16 cellular contexts compared by ENCODE assay signal in the genomic region with DNA sequence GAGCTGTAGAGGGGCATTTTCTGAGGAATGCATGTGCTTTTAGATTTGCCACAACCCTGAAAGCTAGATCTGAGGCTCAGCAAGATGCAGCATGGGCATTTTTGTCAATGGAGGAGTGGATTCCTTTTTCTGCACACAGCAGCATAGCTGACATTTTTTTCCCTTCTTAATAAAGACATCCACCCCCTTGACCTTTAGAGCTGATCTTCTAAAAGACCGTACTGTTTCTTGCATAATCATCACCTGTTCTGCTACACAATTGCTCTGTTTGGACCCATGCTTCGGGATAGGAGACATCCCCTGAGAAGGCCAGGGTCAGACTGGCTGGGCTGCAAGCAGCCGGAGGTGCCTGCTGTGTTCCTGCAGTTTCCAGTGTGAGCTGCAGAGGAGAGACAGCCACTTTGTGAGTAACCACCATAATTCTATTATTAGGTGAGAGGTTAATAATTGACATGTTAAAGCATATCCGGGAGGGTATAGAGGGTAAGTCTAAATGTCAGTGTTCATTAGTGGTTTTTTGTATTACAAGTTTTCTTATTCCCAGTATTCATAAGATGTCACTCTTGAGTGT.
DNase-seq lines count a peak whose midpoint lies in the region; ATAC-seq and TF ChIP-seq lines count a peak whose summit lies in the region.
"Had no signal": no experiment of that assay in that cellular context is flagged by ENCODE, and none has a peak within 500 bp of the region (broad histone marks: within the 10 kb centered on the region; RNA-seq: fewer than 3 reads in every experiment).

No MANE protein-coding gene starts in this region.

- no peak overlapping the region for H3K4me2 ChIP-seq in SK-N-SH

- CTCF ChIA-PET in SK-N-SH (lab: Yijun Ruan, JAX), result interaction anchor here (0.7 to 1.9 kb wide), 4 partner anchors 14 to 225 kb away, joined by 3 to 16 read pairs (median 6); no protein-coding TSS in a partner anchor

- no peak for TF ChIP-seq RAD21 in SK-N-SH (IDR thresholded peaks at IDR 0.05; ENCODE audit: low read length)

- H3K27ac Mint-ChIP-seq in endodermal cell, result no peak overlapping the region
- H3K27ac Mint-ChIP-seq: activated naive CD8-positive, alpha-beta T cell; H9; nephron progenitor cell had no signal

- H3K36me3 Mint-ChIP-seq in endodermal cell (ENCODE audit: low read depth), result no peaks in the 10 kb centered on the region
- H3K36me3 Mint-ChIP-seq: activated naive CD8-positive, alpha-beta T cell had no signal

- TF ChIP-seq EP300 in SK-N-SH (IDR thresholded peaks at IDR 0.05; ENCODE audit: borderline replicate concordance in 1 of 2, low read depth in 1 of 2, low read length in 1 of 2), result no peak
- no peak for TF ChIP-seq EP300 in gastroesophageal sphincter (IDR thresholded peaks at IDR 0.05)

- TF ChIP-seq POLR2A in gastroesophageal sphincter (IDR thresholded peaks at IDR 0.05), result no peak

- 63% methylated on average over 3 of the region's 4 CpGs for WGBS in SK-N-SH (ENCODE audit: low lambda C conversion rate)
- WGBS in endodermal cell (ENCODE audit: insufficient coverage in 1 of 2, insufficient read length in 1 of 2), 2 experiments, result 46 to 82% methylated on average over 3 to 4 of the region's 4 CpGs
- 32 to 75% methylated on average over 1 to 4 of the region's 4 CpGs for WGBS in gastroesophageal sphincter (ENCODE audit: low coverage in 1 of 2), 2 donors

- H3K9ac ChIP-seq in SK-N-SH (no peak overlapping the region), endodermal cell (ENCODE audit: extremely low read depth, low read length, poor library complexity, severe bottlenecking) (no peak overlapping the region)

- no peak overlapping the region for H2AFZ ChIP-seq in SK-N-SH (ENCODE audit: low read depth)

- H3K27ac ChIP-seq in SK-N-SH (ENCODE audit: low read depth in 2 of 2, low read length in 1 of 2) (no peak overlapping the region), endodermal cell (ENCODE audit: low read depth, low read length) (peak overlapping the region; percentile 82), gastroesophageal sphincter (no peak overlapping the region)
- H3K27ac ChIP-seq: testis had no signal

- H3K79me2 ChIP-seq in SK-N-SH (ENCODE audit: insufficient read depth), result no peaks in the 10 kb centered on the region

- H3K9me3 Mint-ChIP-seq in endodermal cell, result peaks cover 8% of the 10 kb centered on the region
- H3K9me3 Mint-ChIP-seq: H9, nephron progenitor cell had no signal

- peaks cover 15% of the 10 kb centered on the region for H3K4me1 Mint-ChIP-seq in endodermal cell

- no peak overlapping the region for H3K4me3 Mint-ChIP-seq in endodermal cell
- H3K4me3 Mint-ChIP-seq: activated naive CD8-positive, alpha-beta T cell; H9; nephron progenitor cell had no signal

- no peaks in the 10 kb centered on the region for H3F3A ChIP-seq in SK-N-SH (replicated peaks; ENCODE audit: insufficient read depth)

- H3K9me2 ChIP-seq in SK-N-SH, result no peaks in the 10 kb centered on the region

- H3K36me3 ChIP-seq in SK-N-SH (replicated peaks in 1 of 2; ENCODE audit: control insufficient read depth in 1 of 2, insufficient read depth in 2 of 2, low read length in 1 of 2) (no peaks in the 10 kb centered on the region), endodermal cell (ENCODE audit: control insufficient read depth, insufficient read depth, low read length) (no peaks in the 10 kb centered on the region), gastroesophageal sphincter (no peaks in the 10 kb centered on the region)

- POLR2A ChIA-PET in SK-N-SH (lab: Yijun Ruan, JAX), result no interaction called here

- peaks cover 0 to 16% of the 10 kb centered on the region in 2 experiments; a peak in 2 of 4 replicates for H3K4me1 ChIP-seq in SK-N-SH (ENCODE audit: control insufficient read depth in 1 of 2, insufficient read depth in 2 of 2, low read depth in 1 of 2, low read length in 1 of 2)
- H3K4me1 ChIP-seq in endodermal cell (ENCODE audit: control insufficient read depth, insufficient read depth, low read length), result peaks cover 8% of the 10 kb centered on the region
- H3K4me1 ChIP-seq in gastroesophageal sphincter, result peaks cover 0 to 7% (median 0%) of the 10 kb centered on the region in 3 donors
- H3K4me1 ChIP-seq: testis had no signal

- DNase-seq in SK-N-SH, result no peak
- DNase-seq in endodermal cell, result no peak
- DNase-seq in NCI-H774 (lab: John Stamatoyannopoulos, UW), result no peak
- no peak for DNase-seq in GOT3 (lab: John Stamatoyannopoulos, UW)
- no peak for DNase-seq in NCI-H146 (lab: John Stamatoyannopoulos, UW)
- DNase-seq: 8988T; effector memory CD4-positive, alpha-beta T cell; H9; NCI-H345; nephron progenitor cell; stimulated activated CD4-positive, alpha-beta T cell treated with anti-CD3 and anti-CD28 coated beads, Interleukin-4, amount 100 ng/mL, for 24 hours; testis had no signal

- TF ChIP-seq CTCF in SK-N-SH (IDR thresholded peaks at IDR 0.05), result no peak
- no peak for TF ChIP-seq CTCF in endodermal cell (conservative IDR thresholded peaks at IDR 0.05)
- TF ChIP-seq CTCF in gastroesophageal sphincter (IDR thresholded peaks at IDR 0.05), result no peak

- H3K27me3 Mint-ChIP-seq in endodermal cell (ENCODE audit: insufficient read depth), result peaks cover 5% of the 10 kb centered on the region
- H3K27me3 Mint-ChIP-seq: activated naive CD8-positive, alpha-beta T cell had no signal

- H3K27me3 ChIP-seq in SK-N-SH (ENCODE audit: insufficient read depth) (no peaks in the 10 kb centered on the region), endodermal cell (ENCODE audit: control insufficient read depth, insufficient read depth, low read length, poor library complexity, severe bottlenecking) (no peaks in the 10 kb centered on the region), gastroesophageal sphincter (no peaks in the 10 kb centered on the region)
- H3K27me3 ChIP-seq: testis had no signal

- ATAC-seq in SK-N-SH treated with all-trans-retinoic acid at 6 μM for 48 hours (peak; percentile 25; the same call in 2 of the 3 replicates), HG03045 (IDR thresholded peaks at IDR 0.05; ENCODE audit: unreplicated experiment) (peak; percentile 47), gastroesophageal sphincter (no peak)

- H3K4me3 ChIP-seq in SK-N-SH (ENCODE audit: low read depth in 2 of 2, low read length in 1 of 2) (no peak overlapping the region), endodermal cell (ENCODE audit: low read length) (no peak overlapping the region), gastroesophageal sphincter (no peak overlapping the region)
- H3K4me3 ChIP-seq: testis had no signal

- no peaks in the 10 kb centered on the region for H4K20me1 ChIP-seq in SK-N-SH (ENCODE audit: insufficient read depth)

- H3K9me3 ChIP-seq in SK-N-SH, result no peaks in the 10 kb centered on the region
- peaks cover 11% of the 10 kb centered on the region for H3K9me3 ChIP-seq in endodermal cell (ENCODE audit: control insufficient read depth, low read length)
- no peaks in the 10 kb centered on the region for H3K9me3 ChIP-seq in gastroesophageal sphincter
- H3K9me3 ChIP-seq: testis had no signal

TF ChIP-seq in SK-N-SH treated with all-trans-retinoic acid at 6 μM for 48 hours, 23 proteins besides CTCF, POLR2A, EP300 and RAD21 (continues in another document):
- TF ChIP-seq, protein P1, sequence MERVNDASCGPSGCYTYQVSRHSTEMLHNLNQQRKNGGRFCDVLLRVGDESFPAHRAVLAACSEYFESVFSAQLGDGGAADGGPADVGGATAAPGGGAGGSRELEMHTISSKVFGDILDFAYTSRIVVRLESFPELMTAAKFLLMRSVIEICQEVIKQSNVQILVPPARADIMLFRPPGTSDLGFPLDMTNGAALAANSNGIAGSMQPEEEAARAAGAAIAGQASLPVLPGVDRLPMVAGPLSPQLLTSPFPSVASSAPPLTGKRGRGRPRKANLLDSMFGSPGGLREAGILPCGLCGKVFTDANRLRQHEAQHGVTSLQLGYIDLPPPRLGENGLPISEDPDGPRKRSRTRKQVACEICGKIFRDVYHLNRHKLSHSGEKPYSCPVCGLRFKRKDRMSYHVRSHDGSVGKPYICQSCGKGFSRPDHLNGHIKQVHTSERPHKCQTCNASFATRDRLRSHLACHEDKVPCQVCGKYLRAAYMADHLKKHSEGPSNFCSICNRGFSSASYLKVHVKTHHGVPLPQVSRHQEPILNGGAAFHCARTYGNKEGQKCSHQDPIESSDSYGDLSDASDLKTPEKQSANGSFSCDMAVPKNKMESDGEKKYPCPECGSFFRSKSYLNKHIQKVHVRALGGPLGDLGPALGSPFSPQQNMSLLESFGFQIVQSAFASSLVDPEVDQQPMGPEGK (CRISPR knock-in tag; IDR thresholded peaks at IDR 0.05; ENCODE audit: borderline replicate concordance), result no peak

TF ChIP-seq in SK-N-SH, 30 proteins besides CTCF, POLR2A, EP300 and RAD21:
- no peak for TF ChIP-seq TCF12 (IDR thresholded peaks at IDR 0.05)
